Comparison of ENCODE assay signal across 17 cellular contexts in genomic region chr16:50444546-50444945, GRCh38.
A peak's percentile ranks its signal among the peaks of the same experiment; 100 is the strongest.
DNase-seq lines count a peak whose midpoint lies in the region; ATAC-seq, FAIRE-seq and TF ChIP-seq lines count a peak whose summit lies in the region.
"Had no signal": no experiment of that assay in that cellular context is flagged by ENCODE, and none has a peak within 500 bp of the region (broad histone marks: within the 10 kb centered on the region; RNA-seq: fewer than 3 reads in every experiment).

No MANE protein-coding gene starts in this region.

- no peaks in the 10 kb centered on the region for H3K4me1 ChIP-seq in osteoblast (ENCODE audit: insufficient read depth, low read length)
- H3K4me1 ChIP-seq: A549, HAP-1 had no signal

- H3K9me3 ChIP-seq in osteoblast (ENCODE audit: low read depth, low read length), result no peaks in the 10 kb centered on the region

- H3K4me3 ChIP-seq in bronchial epithelial cell (ENCODE audit: low read depth, low read length) (no peak overlapping the region), osteoblast (ENCODE audit: insufficient read depth, low read length) (no peak overlapping the region)
- H3K4me3 ChIP-seq: A549, GM23248, HAP-1 had no signal

- ATAC-seq in activated CD4-positive, CD25-positive, alpha-beta regulatory T cell treated with anti-CD3 and anti-CD28 coated beads, Interleukin-2, amount 50 U/mL, for 24 hours, result no peak
- ATAC-seq: A549 had no signal

- no peak overlapping the region for H3K4me2 ChIP-seq in osteoblast (ENCODE audit: insufficient read depth, low read length)
- H3K4me2 ChIP-seq: A549, KMS-11 had no signal

- no peaks in the 10 kb centered on the region for H4K20me1 ChIP-seq in osteoblast (ENCODE audit: insufficient read depth, low read length)

- H3K36me3 ChIP-seq in bronchial epithelial cell (ENCODE audit: control insufficient read depth, insufficient read depth, low read length), result no peaks in the 10 kb centered on the region
- H3K36me3 ChIP-seq in osteoblast (ENCODE audit: insufficient read depth, low read length), result no peaks in the 10 kb centered on the region
- H3K36me3 ChIP-seq: HAP-1 had no signal

- no peaks in the 10 kb centered on the region for H3K79me2 ChIP-seq in osteoblast (ENCODE audit: insufficient read depth, low read length)

- peak; percentile 6 for DNase-seq in ELR (ENCODE audit: low read depth)
- peak; percentile 10 for DNase-seq in LHCN-M2 (ENCODE audit: low read depth)
- DNase-seq in bronchial epithelial cell (ENCODE audit: low read depth), result no peak
- peak; percentile 65 for DNase-seq in osteoblast (ENCODE audit: insufficient read length, low spot score, missing footprints)
- no peak for DNase-seq in foreskin melanocyte
- no peak for DNase-seq in G401 (ENCODE audit: low spot score)
- DNase-seq in KBM-7, result no peak
- DNase-seq: GM23248, NCI-H1694 treated with DMSO at 0.1 percent for 48 hours, NCI-H446, NCI-H526, OCI-M1, Right ventricle myocardium superior had no signal

- no peak for TF ChIP-seq CTCF in bronchial epithelial cell (IDR thresholded peaks at IDR 0.05; ENCODE audit: insufficient read depth, low read length, severe bottlenecking)
- TF ChIP-seq CTCF in osteoblast (IDR thresholded peaks at IDR 0.05; ENCODE audit: extremely low read depth, low read depth, low read length), result no peak

- peaks cover 3% of the 10 kb centered on the region for H3K27me3 ChIP-seq in bronchial epithelial cell (ENCODE audit: control insufficient read depth, insufficient read depth, low read length)
- H3K27me3 ChIP-seq in osteoblast (ENCODE audit: insufficient read depth, low read length), result peaks cover 4% of the 10 kb centered on the region

- no peak overlapping the region for H3K27ac ChIP-seq in osteoblast (ENCODE audit: low read depth, low read length)
- H3K27ac ChIP-seq: A549, GM23248, KMS-11 had no signal

- in situ Hi-C loops in G401 (cut with HindIII; ENCODE audit: low sequenced_read_pairs), result no loop called here
- in situ Hi-C loops in KBM-7 (cut with MboI; ENCODE audit: low pct_unique_long_range_greater_than_20kb, low sequenced_read_pairs), result no loop called here

- peak; percentile 47 for FAIRE-seq in bronchial epithelial cell (lab: Jason Lieb, UNC)
- FAIRE-seq: A549 had no signal

- no peak overlapping the region for H2AFZ ChIP-seq in osteoblast (ENCODE audit: low read length)
- H2AFZ ChIP-seq: GM23248 had no signal

Comparison
In these comparisons a context has a peak if more than half of its experiments do, and no peak if none do; other contexts are left out.
1. DNase-seq: peak in ELR (single experiment), LHCN-M2 (single experiment) and osteoblast (single experiment); none in bronchial epithelial cell (single experiment), foreskin melanocyte (single experiment), G401 (single experiment) and KBM-7 (single experiment).